ENCODE assay signal across 1 cellular context in the genomic region with DNA sequence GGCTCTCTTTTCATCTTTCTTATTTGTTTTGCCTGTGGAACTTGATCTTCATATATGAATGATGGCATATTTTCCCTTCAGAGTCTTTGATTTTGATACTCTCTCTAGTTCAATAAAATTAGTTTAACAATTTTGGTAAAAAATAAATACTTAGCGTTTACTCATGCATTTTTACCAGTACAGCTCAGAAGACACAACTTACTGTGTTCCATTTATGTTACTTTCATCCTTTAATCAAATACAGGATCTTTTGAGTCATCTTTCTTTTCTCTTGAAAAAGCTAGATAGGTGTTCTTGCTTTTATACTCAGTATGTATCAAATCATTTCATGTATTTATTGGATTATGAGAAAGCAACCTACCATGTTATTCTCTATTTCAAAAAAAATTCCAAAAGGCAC.
TF ChIP-seq lines count a peak whose summit lies in the region.

No MANE protein-coding gene starts in this region.

TF ChIP-seq in IMR-90, 13 proteins besides CTCF, POLR2A, EP300 and RAD21:
- TF ChIP-seq CHD1 (IDR thresholded peaks at IDR 0.05; ENCODE audit: low read depth, low read length) (no peak), MAZ (IDR thresholded peaks at IDR 0.05; ENCODE audit: borderline replicate concordance, low read depth, low read length) (no peak), NFE2L2 (IDR thresholded peaks at IDR 0.05; ENCODE audit: low read depth, low read length) (no peak), RFX5 (IDR thresholded peaks at IDR 0.05; ENCODE audit: low read depth, low read length) (no peak), SMC3 (IDR thresholded peaks at IDR 0.05; ENCODE audit: low read depth, low read length) (no peak), MXI1 (IDR thresholded peaks at IDR 0.05; ENCODE audit: borderline replicate concordance, low read depth, low read length) (no peak)
- TF ChIP-seq, protein P1, sequence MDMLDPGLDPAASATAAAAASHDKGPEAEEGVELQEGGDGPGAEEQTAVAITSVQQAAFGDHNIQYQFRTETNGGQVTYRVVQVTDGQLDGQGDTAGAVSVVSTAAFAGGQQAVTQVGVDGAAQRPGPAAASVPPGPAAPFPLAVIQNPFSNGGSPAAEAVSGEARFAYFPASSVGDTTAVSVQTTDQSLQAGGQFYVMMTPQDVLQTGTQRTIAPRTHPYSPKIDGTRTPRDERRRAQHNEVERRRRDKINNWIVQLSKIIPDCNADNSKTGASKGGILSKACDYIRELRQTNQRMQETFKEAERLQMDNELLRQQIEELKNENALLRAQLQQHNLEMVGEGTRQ (IDR thresholded peaks at IDR 0.05; ENCODE audit: low read depth, low read length), result no peak
TF ChIP-seq in IMR-90: peak in this region for 0.
